ENCODE assay signal across 8 cellular contexts in the genomic region with DNA sequence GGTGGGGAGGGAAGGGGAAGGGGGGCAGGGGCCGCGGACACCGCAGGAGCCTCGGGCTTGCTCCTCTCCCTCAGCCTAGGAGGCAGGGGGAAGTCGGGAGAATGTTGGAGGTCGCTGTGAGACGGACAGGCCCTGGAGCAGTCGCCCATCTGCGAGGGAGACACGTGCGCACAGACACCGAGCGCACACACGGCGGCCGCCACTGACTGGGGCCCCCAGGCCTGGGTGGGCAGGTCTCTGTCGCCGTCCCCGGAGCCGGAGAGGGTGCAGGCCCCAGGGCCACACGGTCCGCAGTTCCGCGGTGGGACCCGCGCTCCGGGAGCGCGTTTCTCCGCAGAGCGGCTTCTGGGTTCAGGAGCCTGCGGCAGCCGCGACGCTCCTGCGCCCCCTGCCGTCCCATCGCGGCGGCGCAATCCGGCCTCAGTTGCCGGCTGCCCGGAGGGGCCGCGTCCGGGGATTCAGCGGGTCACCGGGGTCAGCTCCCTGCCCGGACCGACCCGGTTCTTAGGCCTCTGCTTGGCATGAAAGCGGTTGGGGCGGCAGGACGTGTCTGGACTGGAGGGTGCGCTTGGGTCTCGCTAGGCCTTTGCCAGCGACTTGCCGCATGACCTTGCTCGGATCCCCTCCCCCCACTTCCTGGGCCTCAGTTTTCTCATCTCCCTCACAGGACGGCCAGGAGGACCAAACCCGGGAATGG. TPM values are rescaled to one million over a fixed set of nuclear protein-coding genes. Genes with fewer than 3 reads are reported as not detected.
DNase-seq lines count a peak whose midpoint lies in the region; ATAC-seq and TF ChIP-seq lines count a peak whose summit lies in the region.

No MANE protein-coding gene starts in this region.

- CTCF ChIA-PET in CD8-positive, alpha-beta T cell (lab: Charles Lee), result interaction anchor here (0.6 to 7.2 kb wide), 25 partner anchors 9 to 187 kb away, joined by 3 to 65 read pairs (median 3); no protein-coding TSS in a partner anchor
- CTCF ChIA-PET in RWPE1 (lab: Yijun Ruan, JAX), result interaction anchor here (0.5 to 1.4 kb wide), 11 partner anchors 12 to 977 kb away, joined by 3 to 8 read pairs (median 3); no protein-coding TSS in a partner anchor

- H3K36me3 ChIP-seq in CD8-positive, alpha-beta T cell (ENCODE audit: insufficient read depth, low read length), result no peaks in the 10 kb centered on the region
- no peaks in the 10 kb centered on the region for H3K36me3 ChIP-seq in neutrophil
- H3K36me3 ChIP-seq in thoracic aorta, result no peaks in the 10 kb centered on the region

- peak; percentile 40 to 79 (median 47) for DNase-seq in CD8-positive, alpha-beta T cell
- DNase-seq in RWPE1 (ENCODE audit: low spot score), result peak; percentile 79
- peak; percentile 52 for DNase-seq in activated effector memory CD4-positive, alpha-beta T cell treated with Interleukin-2 at 50 U/mL for 16 hours
- peak; percentile 26 to 71 for DNase-seq in foreskin fibroblast
- no peak for DNase-seq in thoracic aorta (ENCODE audit: low spot score)

- POLR2A ChIA-PET in CD8-positive, alpha-beta T cell (lab: Charles Lee), result no interaction called here
- POLR2A ChIA-PET in RWPE1 (lab: Yijun Ruan, JAX; ENCODE audit: low non-redundant PET), result interaction anchor here (1.0 kb wide), 1 partner anchor 41 kb away, joined by 5 read pairs; no protein-coding TSS in a partner anchor

- TF ChIP-seq CTCF in CD8-positive, alpha-beta T cell (IDR thresholded peaks at IDR 0.05), result peak; percentile 95
- peak; percentile 91 for TF ChIP-seq CTCF in RWPE1 (conservative IDR thresholded peaks at IDR 0.05; ENCODE audit: low read depth)
- peak; percentile 82 for TF ChIP-seq CTCF in foreskin fibroblast (IDR thresholded peaks at IDR 0.05; ENCODE audit: low read depth, low read length)
- TF ChIP-seq CTCF in neutrophil (IDR thresholded peaks at IDR 0.05), result peak; percentile 84
- peak; percentile 98 for TF ChIP-seq CTCF in thoracic aorta (IDR thresholded peaks at IDR 0.05)

- peak overlapping the region; percentile 77 for H3K4me3 Mint-ChIP-seq in CD8-positive, alpha-beta T cell

- no peaks in the 10 kb centered on the region for H3K9me3 Mint-ChIP-seq in CD8-positive, alpha-beta T cell

- no peaks in the 10 kb centered on the region for H3K36me3 Mint-ChIP-seq in CD8-positive, alpha-beta T cell

- no peak overlapping the region for H3K27ac Mint-ChIP-seq in CD8-positive, alpha-beta T cell

- peaks cover 3% of the 10 kb centered on the region for H3K4me1 ChIP-seq in CD8-positive, alpha-beta T cell (ENCODE audit: insufficient read depth, low read length)
- H3K4me1 ChIP-seq in neutrophil (ENCODE audit: control insufficient read depth in 1 of 2, insufficient read depth in 1 of 2, low read depth in 1 of 2, low read length in 1 of 2) (peaks cover 13 to 17% of the 10 kb centered on the region in 2 experiments), thoracic aorta (ENCODE audit: control insufficient read depth in 1 of 2, low read depth in 2 of 2) (peaks cover 0 to 20% of the 10 kb centered on the region in 2 donors)

- peak; percentile 86 for ATAC-seq in CD8-positive, alpha-beta T cell
- ATAC-seq in HG03135 (IDR thresholded peaks at IDR 0.05; ENCODE audit: unreplicated experiment), result peak; percentile 55
- peak; percentile 8 for ATAC-seq in thoracic aorta (ENCODE audit: insufficient number of reproducible peaks, low FRiP score, low read depth)
- no peak for ATAC-seq in HG03139 (IDR thresholded peaks at IDR 0.05; ENCODE audit: unreplicated experiment)

- no peak overlapping the region for H3K27ac ChIP-seq in CD8-positive, alpha-beta T cell (ENCODE audit: low read depth, low read length)
- H3K27ac ChIP-seq in RWPE1 (peak overlapping the region; percentile 67), neutrophil (no peak overlapping the region), thoracic aorta (peak overlapping the region in 1 of 2 donors; percentile 15)

- H3K27me3 ChIP-seq in CD8-positive, alpha-beta T cell (ENCODE audit: insufficient read depth, low read length), result peaks cover 8% of the 10 kb centered on the region
- H3K27me3 ChIP-seq in neutrophil (peaks cover 73% of the 10 kb centered on the region), thoracic aorta (replicated peaks; ENCODE audit: insufficient read depth) (peaks cover 6% of the 10 kb centered on the region)

- intact Hi-C loops in CD8-positive, alpha-beta T cell (cut with DNase I, micrococcal nuclease), result loop anchor here (1.0 kb wide), 3 partner anchors 58 to 172 kb away; no protein-coding TSS in a partner anchor

- peak overlapping the region; percentile 54 for H3K4me3 ChIP-seq in CD8-positive, alpha-beta T cell (ENCODE audit: low read depth, low read length)
- peak overlapping the region; percentile 32 to 43 for H3K4me3 ChIP-seq in foreskin fibroblast (ENCODE audit: low read depth in 1 of 2, low read length in 2 of 2)
- H3K4me3 ChIP-seq in neutrophil (ENCODE audit: low read depth in 1 of 2, low read length in 1 of 2), result peak overlapping the region; percentile 34 to 51
- H3K4me3 ChIP-seq in thoracic aorta, result peak overlapping the region; percentile 78

- H3K4me1 Mint-ChIP-seq in CD8-positive, alpha-beta T cell (ENCODE audit: low read depth), result peaks cover 2% of the 10 kb centered on the region

- H3K9me3 ChIP-seq in CD8-positive, alpha-beta T cell (ENCODE audit: low read length), result no peaks in the 10 kb centered on the region
- H3K9me3 ChIP-seq in neutrophil, result no peaks in the 10 kb centered on the region
- H3K9me3 ChIP-seq in thoracic aorta, result no peaks in the 10 kb centered on the region

- H3K27me3 Mint-ChIP-seq in CD8-positive, alpha-beta T cell (ENCODE audit: low read depth), result peaks cover 5% of the 10 kb centered on the region

RNA-seq across cellular contexts. Expression of gene PDE2A, which starts 31.3 kb away (rescaled TPM):
- 1 to 10 TPM; 3.8 to 4.2 TPM for total RNA-seq in CD8-positive, alpha-beta T cell
- total RNA-seq in thoracic aorta, result 10 to 100 TPM; 28.1 to 37.1 TPM

Comparison
In these comparisons a context has a peak if more than half of its experiments do, and no peak if none do; other contexts are left out.
1. RNA of gene PDE2A, which starts 31.3 kb away (total RNA-seq): 28.1 to 37.1 TPM in thoracic aorta; 3.8 to 4.2 TPM in CD8-positive, alpha-beta T cell; every median in the first group is over 4 times any median in the second.
2. Peak in every context shown above with its lines, with median percentiles within 50 percentile points of each other: H3K4me3 ChIP-seq and CTCF ChIP-seq.